Comparison of ENCODE assay signal across 8 cellular contexts in genomic region chr1:230601027-230601426, GRCh38. TPM values are rescaled to one million over a fixed set of nuclear protein-coding genes. Genes with fewer than 3 reads are reported as not detected.
DNase-seq lines count a peak whose midpoint lies in the region; ATAC-seq, FAIRE-seq and TF ChIP-seq lines count a peak whose summit lies in the region.
"Not testable (repeated sequence)": the region's sequence is repeated elsewhere in the genome, so short reads cannot be mapped to it uniquely, and the experiment has no call there.

No MANE protein-coding gene starts in this region.

- not testable (repeated sequence) for H2AK5ac ChIP-seq in H1 (ENCODE audit: low read depth, low read length)

- H3F3A ChIP-seq in GM23338 (replicated peaks; ENCODE audit: low read depth): not testable (repeated sequence)

- peaks cover 33% of the 10 kb centered on the region for H3K9me3 ChIP-seq in HUES48 (ENCODE audit: control insufficient read depth, insufficient read depth, low read length)
- peaks cover 26% of the 10 kb centered on the region for H3K9me3 ChIP-seq in HUES64 (ENCODE audit: insufficient read depth, low read depth, low read length)
- peaks cover 11 to 22% of the 10 kb centered on the region in 2 experiments for H3K9me3 ChIP-seq in H1 (ENCODE audit: insufficient read depth in 2 of 2, low read depth in 1 of 2, low read length in 1 of 2)
- H3K9me3 ChIP-seq in iPS-18a (ENCODE audit: control insufficient read depth, low read depth, low read length); mucosa of rectum (ENCODE audit: control insufficient read depth in 2 of 2, low read length in 2 of 2): not testable (repeated sequence)

- POLR2A ChIA-PET in WTC11 (lab: Charles Lee); H1 (lab: Charles Lee; ENCODE audit: partially characterized antibody): not testable (repeated sequence)

- peaks cover 19% of the 10 kb centered on the region for H3K36me3 Mint-ChIP-seq in GM23338 (ENCODE audit: low read depth)
- H3K36me3 Mint-ChIP-seq in WTC11: not testable (repeated sequence)

- H3K4ac ChIP-seq in H1 (replicated peaks; ENCODE audit: insufficient read length, low read depth, low read length): not testable (repeated sequence)

- H3K9me2 ChIP-seq in GM23338 (ENCODE audit: insufficient read depth): not testable (repeated sequence)

- H3K27ac ChIP-seq in GM23338 (ENCODE audit: low read depth): peak overlapping the region; percentile 68
- H3K27ac ChIP-seq in HUES48 (ENCODE audit: low read depth, low read length): peak overlapping the region; percentile 95
- peak overlapping the region; percentile 93; the same call in 1 of the 2 replicates for H3K27ac ChIP-seq in HUES64 (ENCODE audit: low read depth, low read length)
- not testable (repeated sequence) for H3K27ac ChIP-seq in H1 (ENCODE audit: low read depth, low read length)
- peak overlapping the region; percentile 3 for H3K27ac ChIP-seq in iPS-18a (ENCODE audit: low read length)
- H3K27ac ChIP-seq in mucosa of rectum (ENCODE audit: low read depth in 2 of 2, low read length in 2 of 2): peak overlapping the region; percentile 33 to 63

- H3K79me2 ChIP-seq in GM23338 (replicated peaks; ENCODE audit: insufficient read depth); H1 (ENCODE audit: control insufficient read depth in 1 of 2, insufficient read depth in 2 of 2, low read length in 2 of 2): not testable (repeated sequence)

- not testable (repeated sequence) for H3K56ac ChIP-seq in H1 (replicated peaks; ENCODE audit: insufficient read length, low read depth, low read length)

- peak overlapping the region; percentile 89 for H4K5ac ChIP-seq in H1 (ENCODE audit: insufficient read length, low read depth, low read length)

- not testable (repeated sequence) for H3K4me3 ChIP-seq in GM23338; HUES64 (ENCODE audit: low read length); H1 (ENCODE audit: extremely low read depth in 1 of 4, insufficient read depth in 2 of 4, low read depth in 3 of 4, low read length in 4 of 4); mucosa of rectum (ENCODE audit: low read length in 2 of 2)
- peak overlapping the region; percentile 33; the same call in 1 of the 2 replicates for H3K4me3 ChIP-seq in HUES48 (ENCODE audit: low read depth, low read length)
- H3K4me3 ChIP-seq in iPS-18a (ENCODE audit: low read length): peak overlapping the region; percentile 75

- ATAC-seq in GM23338 (peak; percentile 52), WTC11 (peak; percentile 50), left colon (peak; percentile 28)

- TF ChIP-seq CTCF in GM23338 (conservative IDR thresholded peaks at IDR 0.05; ENCODE audit: low read depth in 2 of 2); WTC11 (IDR thresholded peaks at IDR 0.05); H1 (IDR thresholded peaks at IDR 0.05; ENCODE audit: control extremely low read depth in 1 of 3, insufficient read depth in 1 of 3, low read depth in 1 of 3, low read length in 3 of 3): not testable (repeated sequence)

- peak overlapping the region; percentile 53; the same call in 1 of the 2 replicates for H3K27ac Mint-ChIP-seq in GM23338
- H3K27ac Mint-ChIP-seq in WTC11: peak overlapping the region; percentile 95

- H4K20me1 ChIP-seq in GM23338 (replicated peaks; ENCODE audit: insufficient read depth); H1 (replicated peaks in 1 of 2; ENCODE audit: control insufficient read depth in 1 of 2, insufficient read depth in 2 of 2, low read length in 2 of 2): not testable (repeated sequence)

- not testable (repeated sequence) for H3K4me2 ChIP-seq in GM23338
- peak overlapping the region in 1 of 2 experiments; percentile 2; a peak in 1 of 4 replicates for H3K4me2 ChIP-seq in H1 (ENCODE audit: insufficient read depth in 1 of 2, low read depth in 2 of 2, low read length in 2 of 2)

- not testable (repeated sequence) for TF ChIP-seq POLR2A in H1 (IDR thresholded peaks at IDR 0.05; ENCODE audit: control extremely low read depth in 1 of 2, low read depth in 2 of 2, low read length in 2 of 2)

- not testable (repeated sequence) for H3K23ac ChIP-seq in H1 (ENCODE audit: insufficient read length)

- not testable (repeated sequence) for FAIRE-seq in H1 (lab: Jason Lieb, UNC)

- peak overlapping the region; percentile 36; the same call in 1 of the 2 replicates for H3K9ac ChIP-seq in HUES48 (ENCODE audit: low read depth, low read length)
- not testable (repeated sequence) for H3K9ac ChIP-seq in HUES64 (ENCODE audit: low read depth, low read length); H1 (replicated peaks in 1 of 4; ENCODE audit: extremely low read depth in 1 of 4, low read depth in 3 of 4, low read length in 3 of 4); mucosa of rectum (ENCODE audit: low read depth in 1 of 2, low read length in 2 of 2)
- peak overlapping the region; percentile 5 for H3K9ac ChIP-seq in iPS-18a (ENCODE audit: low read length)

- TF ChIP-seq RAD21 in H1 (IDR thresholded peaks at IDR 0.05 in 1 of 2, conservative IDR thresholded peaks at IDR 0.05 in 1 of 2; ENCODE audit: low read depth in 2 of 2, low read length in 2 of 2): not testable (repeated sequence)

- not testable (repeated sequence) for DNase-seq in GM23338 (ENCODE audit: low spot score); WTC11 (ENCODE audit: low spot score); H1 (ENCODE audit: low read depth in 1 of 2, low spot score in 2 of 2); left colon

- not testable (repeated sequence) for H3K36me3 ChIP-seq in GM23338 (ENCODE audit: insufficient read depth); HUES48 (ENCODE audit: control insufficient read depth, insufficient read depth, low read length); HUES64 (ENCODE audit: insufficient read depth, low read length); H1 (ENCODE audit: control insufficient read depth in 2 of 4, insufficient read depth in 4 of 4, low read length in 3 of 4); mucosa of rectum (ENCODE audit: control insufficient read depth in 2 of 2, insufficient read depth in 2 of 2, low read length in 2 of 2)
- peaks cover 11% of the 10 kb centered on the region for H3K36me3 ChIP-seq in iPS-18a (ENCODE audit: control insufficient read depth, low read depth, low read length)

- H3K9me3 Mint-ChIP-seq in GM23338: not testable (repeated sequence)
- H3K9me3 Mint-ChIP-seq in WTC11: peaks cover 61% of the 10 kb centered on the region

- H3K14ac ChIP-seq in H1 (ENCODE audit: insufficient read length): not testable (repeated sequence)

- H3K4me1 ChIP-seq in GM23338 (ENCODE audit: insufficient read depth); HUES48 (ENCODE audit: control insufficient read depth, insufficient read depth, low read length); HUES64 (ENCODE audit: insufficient read depth, low read length); H1 (replicated peaks in 1 of 4; ENCODE audit: control insufficient read depth in 3 of 4, insufficient read depth in 4 of 4, low read length in 3 of 4); mucosa of rectum (ENCODE audit: control insufficient read depth in 2 of 2, insufficient read depth in 2 of 2, low read length in 2 of 2): not testable (repeated sequence)
- H3K4me1 ChIP-seq in iPS-18a (ENCODE audit: control insufficient read depth, low read depth, low read length): peaks cover 10% of the 10 kb centered on the region

- H3K4me1 Mint-ChIP-seq in GM23338: not testable (repeated sequence)
- peaks cover 19% of the 10 kb centered on the region for H3K4me1 Mint-ChIP-seq in WTC11

- H3K79me1 ChIP-seq in H1 (ENCODE audit: low read depth, low read length): not testable (repeated sequence)

- not testable (repeated sequence) for H2BK20ac ChIP-seq in H1 (ENCODE audit: low read length)

- not testable (repeated sequence) for H3K4me3 Mint-ChIP-seq in GM23338, WTC11

- not testable (repeated sequence) for H3K27me3 ChIP-seq in GM23338 (ENCODE audit: insufficient read depth); HUES48 (ENCODE audit: control insufficient read depth, insufficient read depth, low read length); HUES64 (ENCODE audit: insufficient read depth, low read length); H1 (replicated peaks in 1 of 4; ENCODE audit: control insufficient read depth in 3 of 4, extremely low read depth in 1 of 4, insufficient read depth in 3 of 4, low read length in 3 of 4); iPS-18a (ENCODE audit: control insufficient read depth, insufficient read depth, low read length); mucosa of rectum (ENCODE audit: control insufficient read depth in 2 of 2, insufficient read depth in 2 of 2, low read length in 2 of 2)

- H2BK12ac ChIP-seq in H1 (ENCODE audit: low read depth, low read length): not testable (repeated sequence)

- WGBS in HUES64: 66% methylated on average over 2 of the region's 2 CpGs
- 75% methylated on average over 2 of the region's 2 CpGs; no CpG with 5 or more reads in 1 of the 2 experiments for WGBS in H1 (ENCODE audit: extremely low coverage in 1 of 2, insufficient coverage in 1 of 2, insufficient read length in 1 of 2, insufficient replicate concordance in 2 of 2, low coverage in 1 of 2, low lambda C conversion rate in 2 of 2, missing lambda C conversion rate in 1 of 2), 2 experiments

- not testable (repeated sequence) for H4K8ac ChIP-seq in H1 (ENCODE audit: extremely low read depth, insufficient read depth, low read length)

- not testable (repeated sequence) for H4K91ac ChIP-seq in H1 (replicated peaks; ENCODE audit: insufficient read length, low read length)

- not testable (repeated sequence) for H2BK15ac ChIP-seq in H1 (ENCODE audit: low read length)

- CTCF ChIA-PET in WTC11 (lab: Charles Lee): interaction anchor here (1.0 kb wide), 1 partner anchor 41 kb away, joined by 4 read pairs; no protein-coding TSS in a partner anchor
- CTCF ChIA-PET in H1 (lab: Charles Lee; ENCODE audit: partially characterized antibody): not testable (repeated sequence)

- H3K27me3 Mint-ChIP-seq in GM23338 (ENCODE audit: insufficient read depth, low read depth, poor library complexity): peaks cover 11% of the 10 kb centered on the region
- H3K27me3 Mint-ChIP-seq in WTC11 (ENCODE audit: low read depth): not testable (repeated sequence)

- H2AFZ ChIP-seq in GM23338; H1 (ENCODE audit: low read length): not testable (repeated sequence)

- not testable (repeated sequence) for H2BK5ac ChIP-seq in H1 (ENCODE audit: low read depth, low read length)

- not testable (repeated sequence) for TF ChIP-seq EP300 in H1 (IDR thresholded peaks at IDR 0.05; ENCODE audit: borderline replicate concordance in 1 of 2, low read depth in 2 of 2, low read length in 2 of 2)

- H3K23me2 ChIP-seq in H1 (ENCODE audit: low read depth, low read length): not testable (repeated sequence)

- intact Hi-C loops in left colon (cut with DNase I, micrococcal nuclease): not testable (repeated sequence)

- H2BK120ac ChIP-seq in H1 (replicated peaks; ENCODE audit: low read depth, low read length): not testable (repeated sequence)

- not testable (repeated sequence) for H3K18ac ChIP-seq in H1 (ENCODE audit: extremely low read depth, low read length)

RNA-seq across cellular contexts. Expression of gene COG2, which starts 41.3 kb away (rescaled TPM):
- 38.5 and 53.9 TPM in 2 replicates for total RNA-seq in GM23338 (2014; rRNA removed; shearing (Covaris generic))
- 29.2 and 35.8 TPM in 2 replicates for polyA plus RNA-seq in GM23338 (2016; fragmentation: Nextera tagmentation; extraction: Ambion mirVana)
- 22.9 TPM for polyA plus RNA-seq in HUES64 (2013, experiment 1 of 2)
- 24.3 TPM for polyA plus RNA-seq in HUES64 (2013, experiment 2 of 2)
- 30.9 to 32.0 TPM (median 31.1 TPM) in 3 replicates for total RNA-seq in WTC11 (2021)
- total RNA-seq in H1 (2021; fragmentation: NEBNext Ultra II Directional; extraction: Animal tissue kit (Norgen Biotek cat#: 25700)): 33.3 and 36.7 TPM in 2 replicates
- polyA plus RNA-seq in H1 (2011; rRNA removed): 8.0 and 10.3 TPM in 2 replicates
- 14.5 TPM for polyA plus RNA-seq in H1 (2011; cell fraction: cytosol; rRNA removed)
- 18.2 TPM for polyA plus RNA-seq in H1 (2011; cell fraction: nucleus; rRNA removed)
- polyA plus RNA-seq in H1 (2012, experiment 1 of 2): 17.1 to 21.3 TPM (median 20.8 TPM) in 4 replicates
- polyA plus RNA-seq in H1 (2012, experiment 2 of 2): 5.3 TPM
- 22.1 TPM for polyA plus RNA-seq in H1 (2013, experiment 1 of 2)
- polyA plus RNA-seq in H1 (2013, experiment 2 of 2): 21.2 TPM
- polyA minus RNA-seq in H1 (2011; rRNA and poly(A)+ RNA removed): 20.2 and 24.9 TPM in 2 replicates
- polyA minus RNA-seq in H1 (2011; cell fraction: cytosol; rRNA and poly(A)+ RNA removed): 12.0 TPM
- 29.6 TPM for polyA minus RNA-seq in H1 (2011; cell fraction: nucleus; rRNA and poly(A)+ RNA removed)
- 10 to 100 TPM; 45.3 to 53.5 TPM for total RNA-seq in left colon
